Comparison of ENCODE assay signal across 26 cellular contexts in the genomic region with DNA sequence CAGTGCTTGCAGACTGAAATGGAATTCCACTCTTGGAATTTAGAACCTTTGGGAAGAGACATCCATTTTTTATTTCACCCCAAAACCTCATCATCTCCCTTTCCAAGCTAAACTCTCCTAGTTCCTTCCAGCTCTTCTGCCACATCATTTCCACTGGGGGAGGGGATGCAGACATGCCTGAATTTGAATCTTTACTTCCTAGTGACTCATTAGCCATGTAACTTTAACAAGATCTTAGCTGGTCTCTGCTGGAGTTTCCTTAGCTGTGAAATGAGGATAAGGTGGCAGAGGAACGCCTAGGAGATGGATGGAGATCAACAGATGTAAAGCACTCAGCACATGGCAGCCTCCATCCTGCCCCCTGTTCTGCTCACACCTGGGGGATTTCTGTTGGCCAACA.
DNase-seq lines count a peak whose midpoint lies in the region; ATAC-seq and TF ChIP-seq lines count a peak whose summit lies in the region.
"Had no signal": no experiment of that assay in that cellular context is flagged by ENCODE, and none has a peak within 500 bp of the region (broad histone marks: within the 10 kb centered on the region; RNA-seq: fewer than 3 reads in every experiment).

No MANE protein-coding gene starts in this region.

- peaks cover 3% of the 10 kb centered on the region for H3K4me1 ChIP-seq in osteoblast (ENCODE audit: insufficient read depth, low read length)

- H2AFZ ChIP-seq in osteoblast (ENCODE audit: low read length) = peak overlapping the region; percentile 10

- H3K27me3 ChIP-seq in osteoblast (ENCODE audit: insufficient read depth, low read length) = peaks cover 5% of the 10 kb centered on the region

- H3K79me2 ChIP-seq in osteoblast (ENCODE audit: insufficient read depth, low read length) = no peaks in the 10 kb centered on the region

- H3K4me2 ChIP-seq in osteoblast (ENCODE audit: insufficient read depth, low read length) = no peak overlapping the region

- no peak for TF ChIP-seq CTCF in osteoblast (IDR thresholded peaks at IDR 0.05; ENCODE audit: extremely low read depth, low read depth, low read length)

- ATAC-seq in GM19035 (IDR thresholded peaks at IDR 0.05; ENCODE audit: unreplicated experiment) (no peak), GM21576 (IDR thresholded peaks at IDR 0.05; ENCODE audit: unreplicated experiment) (no peak)
- ATAC-seq: activated naive CD4-positive, alpha-beta T cell treated with anti-CD3 and anti-CD28 coated beads, Interleukin-2, amount 50 U/mL, for 72 hours; K562; natural killer cell treated with Interleukin-12 subunit alpha and Interleukin-12 subunit beta and Interleukin-15 and Interleukin-18, amount 100 ng/mL, for 72 hours; Right ventricle myocardium inferior; SK-N-SH treated with all-trans-retinoic acid at 6 μM for 48 hours; T-helper 17 cell had no signal

- no peaks in the 10 kb centered on the region for H4K20me1 ChIP-seq in osteoblast (ENCODE audit: insufficient read depth, low read length)

- H3K36me3 ChIP-seq in osteoblast (ENCODE audit: insufficient read depth, low read length) = no peaks in the 10 kb centered on the region

- H3K27ac ChIP-seq in epithelial cell of prostate (no peak overlapping the region), osteoblast (ENCODE audit: low read depth, low read length) (no peak overlapping the region)
- H3K27ac ChIP-seq: skin epidermis had no signal

- DNase-seq in AG20443 (ENCODE audit: low spot score) (peak; percentile 34), M059J (ENCODE audit: low read depth) (peak; percentile 2), epithelial cell of prostate (ENCODE audit: low read depth, low spot score) (peak; percentile 22), osteoblast (ENCODE audit: insufficient read length, low spot score, missing footprints) (no peak), AML-193 (lab: John Stamatoyannopoulos, UW) (no peak), NOMO-1 treated with DMSO at 0.1 percent for 48 hours (lab: John Stamatoyannopoulos, UW; ENCODE audit: unreplicated experiment) (no peak)
- DNase-seq: ACHN; activated CD4-positive, alpha-beta memory T cell treated with anti-CD3 and anti-CD28 coated beads, Interleukin-2, amount 10 ng/mL, durations not matched to agents 7 days and 5 days; activated CD4-positive, alpha-beta T cell treated with anti-CD3 and anti-CD28 coated beads for 1 hour; aorta; EL; kidney; MM.1S; NCI-H1436; NCI-H345; NCI-H774; stimulated activated CD4-positive, alpha-beta T cell treated with anti-CD3 and anti-CD28 coated beads, Interleukin-1b, Interleukin-23, amount 100 ng/mL, for 48 hours; T-helper 17 cell had no signal

- no peak overlapping the region for H3K4me3 ChIP-seq in osteoblast (ENCODE audit: insufficient read depth, low read length)
- H3K4me3 ChIP-seq: K562, skin epidermis had no signal

- H3K9me3 ChIP-seq in osteoblast (ENCODE audit: low read depth, low read length) = no peaks in the 10 kb centered on the region

Comparison
In these comparisons a context has a peak if more than half of its experiments do, and no peak if none do; other contexts are left out.
1. DNase-seq: peak in AG20443 (single experiment), M059J (single experiment) and epithelial cell of prostate (single experiment); none in osteoblast (single experiment), AML-193 (0 of 2) and NOMO-1 treated with DMSO at 0.1 percent for 48 hours (single experiment).